8 cellular contexts compared by ENCODE assay signal in genomic region chr19:9847087-9847671, GRCh38. TPM values are rescaled to one million over a fixed set of nuclear protein-coding genes. Genes with fewer than 3 reads are reported as not detected.
DNase-seq lines count a peak whose midpoint lies in the region; ATAC-seq and TF ChIP-seq lines count a peak whose summit lies in the region.

No MANE protein-coding gene starts in this region.

- peak; percentile 27; the same call in 1 of the 2 replicates for TF ChIP-seq CTCF in Loucy (conservative IDR thresholded peaks at IDR 0.05; ENCODE audit: low read length)
- TF ChIP-seq CTCF in psoas muscle (IDR thresholded peaks at IDR 0.05) = peak; percentile 11

- H3K4me2 ChIP-seq in Loucy (ENCODE audit: low read depth, low read length, poor library complexity, severe bottlenecking) = no peak overlapping the region

- 51 to 57% (median 57%) methylated on average over 12 to 13 of the region's 13 CpGs for WGBS in psoas muscle, 3 donors

- H3K4me3 ChIP-seq in Loucy (ENCODE audit: low read length, poor library complexity, severe bottlenecking) = no peak overlapping the region
- no peak overlapping the region for H3K4me3 ChIP-seq in psoas muscle

- peaks cover 4% of the 10 kb centered on the region; the same call in 1 of the 2 replicates for H3K79me2 ChIP-seq in Loucy (ENCODE audit: insufficient read depth, low read length)

- intact Hi-C loops in psoas muscle (cut with DNase I) = no loop called here

- no peak overlapping the region for H3K9ac ChIP-seq in Loucy (ENCODE audit: low read depth, low read length, poor library complexity, severe bottlenecking)

- H4K20me1 ChIP-seq in Loucy (ENCODE audit: insufficient read depth, low read length, poor library complexity, severe bottlenecking) = no peaks in the 10 kb centered on the region

- no peak overlapping the region for H2AFZ ChIP-seq in Loucy (ENCODE audit: low read length)

- H3F3A ChIP-seq in Loucy (ENCODE audit: low read depth) = no peaks in the 10 kb centered on the region

- H3K36me3 ChIP-seq in Loucy (ENCODE audit: insufficient read depth, low read length) (peaks cover 63% of the 10 kb centered on the region; the same call in 1 of the 2 replicates), psoas muscle (ENCODE audit: insufficient read depth in 1 of 2, low read depth in 1 of 2) (peaks cover 3 to 66% of the 10 kb centered on the region in 2 donors)

- H3K4me1 ChIP-seq in Loucy (ENCODE audit: insufficient read depth, low read length, poor library complexity, severe bottlenecking) (no peaks in the 10 kb centered on the region), psoas muscle (no peaks in the 10 kb centered on the region)

- DNase-seq in DMS 273 (lab: John Stamatoyannopoulos, UW; ENCODE audit: unreplicated experiment) = peak; percentile 82
- DNase-seq in activated CD8-positive, alpha-beta memory T cell treated with anti-CD3 and anti-CD28 coated beads for 4 hours (ENCODE audit: low read depth in 2 of 2) = peak; percentile 25 to 36
- peak; percentile 89 for DNase-seq in fibroblast of gingiva (ENCODE audit: low read depth)
- DNase-seq in psoas muscle = peak; percentile 67 to 71
- no peak for DNase-seq in pons (ENCODE audit: low spot score)
- no peak for DNase-seq in retina

- H3K9me3 ChIP-seq in Loucy (ENCODE audit: insufficient read depth, low read depth, low read length) (no peaks in the 10 kb centered on the region), psoas muscle (peaks cover 7% of the 10 kb centered on the region)

- H3K27me3 ChIP-seq in Loucy (ENCODE audit: insufficient read depth, low read length, poor library complexity, severe bottlenecking) = no peaks in the 10 kb centered on the region
- H3K27me3 ChIP-seq in psoas muscle (ENCODE audit: insufficient read depth in 3 of 3, low read length in 2 of 3) = no peaks in the 10 kb centered on the region

- no peaks in the 10 kb centered on the region for H3K9me2 ChIP-seq in Loucy (replicated peaks; ENCODE audit: low read depth, low read length)

- ATAC-seq in psoas muscle (peak; percentile 37 to 76 (median 62)), HG02678 (IDR thresholded peaks at IDR 0.05; ENCODE audit: unreplicated experiment) (no peak)

- no peak overlapping the region for H3K27ac ChIP-seq in psoas muscle

RNA-seq across cellular contexts. Expression of gene PIN1, which starts 12.1 kb away (rescaled TPM):
- 10 to 100 TPM; 49.6 to 64.4 (median 56.9) TPM for total RNA-seq in psoas muscle
- polyA plus RNA-seq in psoas muscle = 10 to 100 TPM; 63.9 to 81.1 (median 68.1) TPM

RNA-seq across cellular contexts. Expression of gene UBL5, which starts 19.5 kb away (rescaled TPM):
- total RNA-seq in psoas muscle = 100 to 1,000 TPM; 262 to 368 (median 315) TPM
- polyA plus RNA-seq in psoas muscle = 100 to 1,000 TPM; 581 to 659 (median 643) TPM

RNA-seq across cellular contexts. Expression of gene FBXL12, which starts 28.3 kb away (rescaled TPM):
- total RNA-seq in psoas muscle = 10 to 100 TPM; 10.4 to 22.1 (median 12.9) TPM
- 10 to 100 TPM; 11.4 to 16.6 (median 16.1) TPM for polyA plus RNA-seq in psoas muscle

Comparison
In these comparisons a context has a peak if more than half of its experiments do, and no peak if none do; other contexts are left out.
1. DNase-seq: peak in DMS 273 (single experiment), activated CD8-positive, alpha-beta memory T cell treated with anti-CD3 and anti-CD28 coated beads for 4 hours (2 of 2), fibroblast of gingiva (single experiment) and psoas muscle (2 of 2); none in pons (single experiment) and retina (single experiment).